ENCODE assay signal across 25 cellular contexts in the genomic region with DNA sequence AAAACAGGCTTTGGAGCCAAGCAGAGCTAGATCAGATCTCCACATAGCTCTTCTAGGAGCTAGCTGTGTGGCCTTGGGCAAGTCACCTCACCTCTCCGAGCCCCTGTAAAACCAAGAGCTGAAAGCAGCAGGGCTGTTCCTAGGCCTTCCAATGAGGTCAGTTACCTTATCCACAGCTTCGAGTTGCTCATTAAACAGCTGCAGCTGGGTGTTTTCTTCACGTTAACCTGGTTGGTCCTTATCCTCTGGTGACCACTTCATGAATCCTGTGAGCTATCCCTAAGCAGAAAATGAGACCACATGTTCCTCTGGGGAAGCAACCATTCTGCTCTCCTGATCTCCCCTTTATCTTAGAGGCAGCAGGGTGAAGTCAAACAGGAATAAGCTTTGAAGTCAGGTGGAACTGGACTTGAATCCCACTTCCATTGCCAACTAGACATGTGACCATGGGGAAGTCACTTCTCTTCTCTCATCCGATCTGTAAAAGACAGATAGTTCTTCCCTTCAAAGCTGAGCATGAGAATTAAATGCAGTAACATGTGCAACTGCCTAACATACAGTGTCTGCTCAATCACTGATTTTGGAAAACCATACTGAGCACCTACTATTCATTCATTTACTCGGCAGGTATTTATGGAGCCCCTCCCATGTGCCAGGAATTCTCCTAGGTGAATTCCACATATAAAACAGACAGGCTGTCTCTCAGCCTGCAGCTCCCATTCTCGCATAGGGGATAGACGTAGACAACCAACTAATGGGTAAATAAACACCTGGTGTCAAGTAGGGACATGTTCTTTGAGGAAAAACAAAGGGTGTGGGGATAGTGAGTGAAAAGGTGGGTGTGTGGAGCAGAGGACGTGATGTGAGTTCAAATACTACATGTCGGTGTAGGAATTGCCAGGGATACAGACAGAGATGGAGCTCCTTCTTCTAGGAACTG.
A peak's percentile ranks its signal among the peaks of the same experiment; 100 is the strongest.
DNase-seq lines count a peak whose midpoint lies in the region; ATAC-seq and TF ChIP-seq lines count a peak whose summit lies in the region.
"Had no signal": no experiment of that assay in that cellular context is flagged by ENCODE, and none has a peak within 500 bp of the region (broad histone marks: within the 10 kb centered on the region; RNA-seq: fewer than 3 reads in every experiment).

No MANE protein-coding gene starts in this region.

- no TSS peak for BruUV-seq in MCF 10A (replicated peaks; lab: Mats Ljungman, UMichigan)

- TF ChIP-seq POLR2A in breast epithelium (IDR thresholded peaks at IDR 0.05) (no peak), right lobe of liver (IDR thresholded peaks at IDR 0.05) (no peak)

- DNase-seq in MCF 10A (ENCODE audit: unreplicated experiment) = no peak
- DNase-seq in breast epithelium (ENCODE audit: low spot score in 2 of 2) = no peak
- no peak for DNase-seq in right lobe of liver
- DNase-seq in T1000 (lab: John Stamatoyannopoulos, UW) = no peak
- DNase-seq in endothelial cell (ENCODE audit: low spot score) = no peak
- DNase-seq in stimulated activated CD4-positive, alpha-beta T cell treated with anti-CD3 and anti-CD28 coated beads, Interleukin-1b, Interleukin-23, amount 100 ng/mL, for 48 hours = no peak
- no peak for DNase-seq in cerebellum (ENCODE audit: low spot score)
- DNase-seq: ACHN; activated CD4-positive, alpha-beta T cell treated with anti-CD3 and anti-CD28 coated beads for 48 hours; activated naive CD4-positive, alpha-beta T cell; activated T-cell treated with anti-CD3 and anti-CD28 coated beads, Interleukin-2, amount 50 U/mL, for 4 hours; dermis blood vessel endothelial cell; glutamatergic neuron; kidney; NCI-H1092; NCI-H2029 treated with DMSO at 0.1 percent for 48 hours; NCI-H526; SK-N-SH; substantia nigra; T-helper 17 cell had no signal

- H3K4me3 ChIP-seq in breast epithelium = no peak overlapping the region
- H3K4me3 ChIP-seq in right lobe of liver = no peak overlapping the region
- H3K4me3 ChIP-seq: BLaER1 had no signal

- CTCF ChIA-PET in MCF 10A (lab: Yijun Ruan, JAX) = interaction anchor here (0.8 to 1.4 kb wide), 3 partner anchors 17 to 245 kb away, joined by 3 to 4 read pairs (median 4); no protein-coding TSS in a partner anchor

- H3K36me3 Mint-ChIP-seq in MCF 10A (ENCODE audit: insufficient read depth, unreplicated experiment) (no peaks in the 10 kb centered on the region), brain (no peaks in the 10 kb centered on the region), endothelial cell (ENCODE audit: low read depth, unreplicated experiment) (no peaks in the 10 kb centered on the region)

- H3K27ac ChIP-seq in breast epithelium (no peak overlapping the region), right lobe of liver (no peak overlapping the region)
- H3K27ac ChIP-seq: BLaER1, HL-60, neutrophil, VCaP had no signal

- ATAC-seq in right lobe of liver = peak; percentile 55 to 83 (median 74)
- ATAC-seq: activated T-cell treated with anti-CD3 and anti-CD28 coated beads, Interleukin-2, amount 50 U/mL, for 4 hours; T-helper 17 cell had no signal

- H3K4me3 Mint-ChIP-seq in MCF 10A (ENCODE audit: unreplicated experiment) = no peak overlapping the region
- no peak overlapping the region for H3K4me3 Mint-ChIP-seq in brain
- H3K4me3 Mint-ChIP-seq in endothelial cell (ENCODE audit: unreplicated experiment) = no peak overlapping the region
- H3K4me3 Mint-ChIP-seq: activated T-cell treated with anti-CD3 and anti-CD28 coated beads, Interleukin-2, amount 50 U/mL, for 4 hours; T-helper 17 cell had no signal

- H3K27me3 Mint-ChIP-seq in MCF 10A (ENCODE audit: insufficient read depth, unreplicated experiment) (no peaks in the 10 kb centered on the region), brain (peaks cover 16% of the 10 kb centered on the region), endothelial cell (ENCODE audit: unreplicated experiment) (peaks cover 4% of the 10 kb centered on the region)
- H3K27me3 Mint-ChIP-seq: T-helper 17 cell had no signal

- peaks cover 8% of the 10 kb centered on the region for H3K4me1 Mint-ChIP-seq in MCF 10A (ENCODE audit: insufficient read depth, unreplicated experiment)
- H3K4me1 Mint-ChIP-seq in brain = peaks cover 33% of the 10 kb centered on the region
- H3K4me1 Mint-ChIP-seq in endothelial cell (ENCODE audit: unreplicated experiment) = no peaks in the 10 kb centered on the region

- no peaks in the 10 kb centered on the region for H3K36me3 ChIP-seq in breast epithelium
- H3K36me3 ChIP-seq in right lobe of liver = no peaks in the 10 kb centered on the region
- H3K36me3 ChIP-seq: BLaER1, neutrophil had no signal

- H3K4me1 ChIP-seq in breast epithelium (no peaks in the 10 kb centered on the region), right lobe of liver (peaks cover 0 to 10% (median 4%) of the 10 kb centered on the region in 4 donors)

- H3K9me3 Mint-ChIP-seq in MCF 10A (ENCODE audit: unreplicated experiment) = peaks cover 8% of the 10 kb centered on the region
- peaks cover 0 to 25% (median 7%) of the 10 kb centered on the region in 5 experiments for H3K9me3 Mint-ChIP-seq in brain
- no peaks in the 10 kb centered on the region for H3K9me3 Mint-ChIP-seq in endothelial cell (ENCODE audit: unreplicated experiment)

- H3K9me3 ChIP-seq in breast epithelium = no peaks in the 10 kb centered on the region
- no peaks in the 10 kb centered on the region for H3K9me3 ChIP-seq in right lobe of liver
- H3K9me3 ChIP-seq: neutrophil, SK-N-SH had no signal

- intact Hi-C loops in MCF 10A (cut with micrococcal nuclease) = no loop called here
- intact Hi-C loops in breast epithelium (cut with DNase I; ENCODE audit: low total_unique reads) = no loop called here
- intact Hi-C loops in right lobe of liver (cut with DNase I) = no loop called here

- H3K27ac Mint-ChIP-seq in MCF 10A (ENCODE audit: low read depth, unreplicated experiment) (peak overlapping the region; percentile 28), brain (peak overlapping the region in 4 of 5 experiments; percentile 6 to 47 (median 40)), endothelial cell (ENCODE audit: unreplicated experiment) (no peak overlapping the region)
- H3K27ac Mint-ChIP-seq: T-helper 17 cell had no signal

- TF ChIP-seq CTCF in MCF 10A (IDR thresholded peaks at IDR 0.05; ENCODE audit: unreplicated experiment) (no peak), breast epithelium (IDR thresholded peaks at IDR 0.05) (no peak), brain (conservative IDR thresholded peaks at IDR 0.05) (no peak), right lobe of liver (IDR thresholded peaks at IDR 0.05) (no peak), endothelial cell (IDR thresholded peaks at IDR 0.05; ENCODE audit: unreplicated experiment) (no peak)

- H3K27me3 ChIP-seq in breast epithelium (no peaks in the 10 kb centered on the region), right lobe of liver (no peaks in the 10 kb centered on the region)
- H3K27me3 ChIP-seq: BLaER1, neutrophil had no signal

- POLR2A ChIA-PET in MCF 10A (lab: Yijun Ruan, JAX) = interaction anchor here (0.8 to 1.3 kb wide), 6 partner anchors 8 to 205 kb away, joined by 3 read pairs; no protein-coding TSS in a partner anchor

- WGBS in right lobe of liver (ENCODE audit: insufficient coverage, low coverage, low lambda C conversion rate, missing lambda C conversion rate) = 43% methylated on average over 8 of the region's 9 CpGs
